In genomic region chr6:122869437-122870024, GRCh38 we compare ENCODE assay signal across 8 cellular contexts.
A peak's percentile ranks its signal among the peaks of the same experiment; 100 is the strongest.
DNase-seq lines count a peak whose midpoint lies in the region; ATAC-seq, FAIRE-seq and TF ChIP-seq lines count a peak whose summit lies in the region.

No MANE protein-coding gene starts in this region.

- H3K27me3 ChIP-seq in pancreas = peaks cover 0 to 4% (median 0%) of the 10 kb centered on the region in 4 donors

- intact Hi-C loops in Right ventricle myocardium inferior (cut with DNase I) = loop anchor here (5.0 kb wide), 1 partner anchor 448 kb away; no protein-coding TSS in a partner anchor
- intact Hi-C loops in cardiac septum (cut with DNase I) = loop anchor here (10.0 kb wide), 1 partner anchor 445 kb away; no protein-coding TSS in a partner anchor
- intact Hi-C loops in pancreas (cut with DNase I) = loop anchor here in 2 of 3 donors (5.0 to 10.0 kb wide), 2 partner anchors 445 to 453 kb away; no protein-coding TSS in a partner anchor

- peak; percentile 53 for TF ChIP-seq CTCF in RWPE1 (conservative IDR thresholded peaks at IDR 0.05; ENCODE audit: low read depth)
- TF ChIP-seq CTCF in fibroblast of mammary gland (conservative IDR thresholded peaks at IDR 0.05; ENCODE audit: control insufficient read depth, insufficient read depth, low read depth, low read length) = peak; percentile 84
- peak in 3 of 4 donors; percentile 41 to 50 (median 48) for TF ChIP-seq CTCF in pancreas (IDR thresholded peaks at IDR 0.05)

- POLR2A ChIA-PET in RWPE1 (lab: Yijun Ruan, JAX; ENCODE audit: low non-redundant PET) = no interaction called here

- ATAC-seq in Right ventricle myocardium inferior (peak; percentile 69), HG02571 (IDR thresholded peaks at IDR 0.05; ENCODE audit: unreplicated experiment) (peak; percentile 65), pancreas (peak; percentile 75 to 98 (median 94))

- H3K4me1 ChIP-seq in pancreas = no peaks in the 10 kb centered on the region

- H3K36me3 ChIP-seq in pancreas = no peaks in the 10 kb centered on the region

- CTCF ChIA-PET in RWPE1 (lab: Yijun Ruan, JAX) = interaction anchor here (0.6 to 1.5 kb wide), 18 partner anchors 12 to 524 kb away, joined by 3 to 17 read pairs (median 3); no protein-coding TSS in a partner anchor

- H3K27ac ChIP-seq in RWPE1 = no peak overlapping the region
- no peak overlapping the region for H3K27ac ChIP-seq in pancreas

- H3K4me3 ChIP-seq in fibroblast of mammary gland (ENCODE audit: control insufficient read depth, low read depth, low read length) (no peak overlapping the region), pancreas (no peak overlapping the region)

- FAIRE-seq in pancreas (lab: Jason Lieb, UNC) = peak; percentile 23

- DNase-seq in Right ventricle myocardium inferior (ENCODE audit: missing footprints) (no peak), cardiac septum (ENCODE audit: low spot score) (no peak), MV-4-11 (lab: John Stamatoyannopoulos, UW) (peak; percentile 49), RWPE1 (ENCODE audit: low spot score) (peak; percentile 54), fibroblast of mammary gland (ENCODE audit: low read depth) (peak; percentile 73), pancreas (peak in 3 of 6 donors; percentile 9 to 48 (median 16))
- no peak for DNase-seq in activated CD4-positive, CD25-positive, alpha-beta regulatory T cell (lab: John Stamatoyannopoulos, UW)

- no peaks in the 10 kb centered on the region for H3K9me3 ChIP-seq in pancreas

Comparison
In these comparisons a context has a peak if more than half of its experiments do, and no peak if none do; other contexts are left out.
1. DNase-seq: peak in MV-4-11 (single experiment), RWPE1 (single experiment) and fibroblast of mammary gland (single experiment); none in Right ventricle myocardium inferior (single experiment), cardiac septum (single experiment) and activated CD4-positive, CD25-positive, alpha-beta regulatory T cell (0 of 4).
2. Peak in every context shown above with its lines, with median percentiles within 50 percentile points of each other: ATAC-seq and CTCF ChIP-seq.